19 cellular contexts compared by ENCODE assay signal in genomic region chr22:19871023-19871844, GRCh38. TPM values are rescaled to one million over a fixed set of nuclear protein-coding genes. Genes with fewer than 3 reads are reported as not detected.
DNase-seq lines count a peak whose midpoint lies in the region; ATAC-seq and TF ChIP-seq lines count a peak whose summit lies in the region.
"Had no signal": no experiment of that assay in that cellular context is flagged by ENCODE, and none has a peak within 500 bp of the region (broad histone marks: within the 10 kb centered on the region; RNA-seq: fewer than 3 reads in every experiment).

No MANE protein-coding gene starts in this region.

- no peak for ATAC-seq in activated CD4-positive, alpha-beta T cell treated with anti-CD3 and anti-CD28 coated beads for 36 hours
- no peak for ATAC-seq in DND-41 (ENCODE audit: insufficient read depth, low read depth)
- ATAC-seq in GM19452 (IDR thresholded peaks at IDR 0.05; ENCODE audit: unreplicated experiment), result no peak

- H3K4me1 ChIP-seq in DND-41 (ENCODE audit: insufficient read depth, low read length), result no peaks in the 10 kb centered on the region
- H3K4me1 ChIP-seq in endodermal cell (ENCODE audit: control insufficient read depth, insufficient read depth, low read length), result no peaks in the 10 kb centered on the region
- peaks cover 14% of the 10 kb centered on the region for H3K4me1 ChIP-seq in osteoblast (ENCODE audit: insufficient read depth, low read length)
- H3K4me1 ChIP-seq: breast epithelium had no signal

- H3K36me3 ChIP-seq in DND-41 (ENCODE audit: insufficient read depth, low read length), result no peaks in the 10 kb centered on the region
- no peaks in the 10 kb centered on the region for H3K36me3 ChIP-seq in endodermal cell (ENCODE audit: control insufficient read depth, insufficient read depth, low read length)
- no peaks in the 10 kb centered on the region for H3K36me3 ChIP-seq in osteoblast (ENCODE audit: insufficient read depth, low read length)
- H3K36me3 ChIP-seq: breast epithelium had no signal

- no peak overlapping the region for H3K27ac Mint-ChIP-seq in activated CD4-positive, alpha-beta T cell treated with anti-CD3 and anti-CD28 coated beads for 36 hours
- no peak overlapping the region for H3K27ac Mint-ChIP-seq in activated CD4-positive, alpha-beta T cell treated with anti-CD3 and anti-CD28 coated beads, Interleukin-2, amount 10 ng/mL, durations not matched to agents 7 days and 5 days
- H3K27ac Mint-ChIP-seq in endodermal cell, result no peak overlapping the region
- H3K27ac Mint-ChIP-seq: activated T-helper 2 cell treated with anti-CD3 and anti-CD28 coated beads, Interferon-gamma antibody, Interleukin-2, Interleukin-4, amounts not matched to agents 10 μg/mL and 5 μg/mL and 100 μg/mL, durations not matched to agents 14 hours and 24 hours and 36 hours; CD4-positive, CD25-positive, alpha-beta regulatory T cell; T-helper 1 cell treated with Interleukin-12 subunit alpha and Interleukin-12 subunit beta and Interleukin-4 antibody, amounts not matched to agents 30 μg/mL and 1 μg/mL, for 36 hours had no signal

- CTCF ChIA-PET in activated CD4-positive, alpha-beta T cell treated with anti-CD3 and anti-CD28 coated beads for 36 hours (lab: Charles Lee), result no interaction called here
- CTCF ChIA-PET in activated CD4-positive, alpha-beta T cell treated with anti-CD3 and anti-CD28 coated beads, Interleukin-2, amount 10 ng/mL, durations not matched to agents 7 days and 5 days (lab: Charles Lee), result interaction anchor here (1.1 to 2.6 kb wide), 2 partner anchors 15 to 141 kb away, joined by 4 to 6 read pairs; no protein-coding TSS in a partner anchor

- no peaks in the 10 kb centered on the region for H3K9me3 Mint-ChIP-seq in activated CD4-positive, alpha-beta T cell treated with anti-CD3 and anti-CD28 coated beads for 36 hours (ENCODE audit: low read depth)
- no peaks in the 10 kb centered on the region for H3K9me3 Mint-ChIP-seq in activated CD4-positive, alpha-beta T cell treated with anti-CD3 and anti-CD28 coated beads, Interleukin-2, amount 10 ng/mL, durations not matched to agents 7 days and 5 days
- no peaks in the 10 kb centered on the region for H3K9me3 Mint-ChIP-seq in endodermal cell
- H3K9me3 Mint-ChIP-seq: activated T-helper 2 cell treated with anti-CD3 and anti-CD28 coated beads, Interferon-gamma antibody, Interleukin-2, Interleukin-4, amounts not matched to agents 10 μg/mL and 5 μg/mL and 100 μg/mL, durations not matched to agents 14 hours and 24 hours and 36 hours; CD4-positive, CD25-positive, alpha-beta regulatory T cell; T-helper 1 cell treated with Interleukin-12 subunit alpha and Interleukin-12 subunit beta and Interleukin-4 antibody, amounts not matched to agents 30 μg/mL and 1 μg/mL, for 36 hours had no signal

- H3K27ac ChIP-seq in DND-41 (ENCODE audit: low read length) (peak overlapping the region; percentile 32; the same call in 1 of the 2 replicates), endodermal cell (ENCODE audit: low read depth, low read length) (no peak overlapping the region), osteoblast (ENCODE audit: low read depth, low read length) (no peak overlapping the region)
- H3K27ac ChIP-seq: 22Rv1, breast epithelium, testis had no signal

- no peaks in the 10 kb centered on the region for H3K27me3 Mint-ChIP-seq in activated CD4-positive, alpha-beta T cell treated with anti-CD3 and anti-CD28 coated beads for 36 hours
- H3K27me3 Mint-ChIP-seq in activated CD4-positive, alpha-beta T cell treated with anti-CD3 and anti-CD28 coated beads, Interleukin-2, amount 10 ng/mL, durations not matched to agents 7 days and 5 days, result no peaks in the 10 kb centered on the region
- no peaks in the 10 kb centered on the region for H3K27me3 Mint-ChIP-seq in endodermal cell (ENCODE audit: insufficient read depth)
- H3K27me3 Mint-ChIP-seq: CD4-positive, CD25-positive, alpha-beta regulatory T cell had no signal

- H4K20me1 ChIP-seq in DND-41 (ENCODE audit: insufficient read depth, low read length) (no peaks in the 10 kb centered on the region), osteoblast (ENCODE audit: insufficient read depth, low read length) (no peaks in the 10 kb centered on the region)

- H3K79me2 ChIP-seq in DND-41 (ENCODE audit: insufficient read depth, low read length), result no peaks in the 10 kb centered on the region
- no peaks in the 10 kb centered on the region for H3K79me2 ChIP-seq in osteoblast (ENCODE audit: insufficient read depth, low read length)

- H3K4me3 ChIP-seq in DND-41 (ENCODE audit: low read depth in 1 of 2, low read length in 2 of 2) (no peak overlapping the region), endodermal cell (ENCODE audit: low read length) (no peak overlapping the region), osteoblast (ENCODE audit: insufficient read depth, low read length) (no peak overlapping the region)
- H3K4me3 ChIP-seq: breast epithelium, testis had no signal

- H3K27me3 ChIP-seq in DND-41 (ENCODE audit: insufficient read depth, low read length, poor library complexity), result no peaks in the 10 kb centered on the region
- H3K27me3 ChIP-seq in endodermal cell (ENCODE audit: control insufficient read depth, insufficient read depth, low read length, poor library complexity, severe bottlenecking), result no peaks in the 10 kb centered on the region
- H3K27me3 ChIP-seq in osteoblast (ENCODE audit: insufficient read depth, low read length), result no peaks in the 10 kb centered on the region
- H3K27me3 ChIP-seq: breast epithelium, testis had no signal

- 91 to 92% methylated on average over 8 to 19 of the region's 19 CpGs for WGBS in endodermal cell (ENCODE audit: insufficient coverage in 1 of 2, insufficient read length in 1 of 2), 2 experiments

- H3K9me3 ChIP-seq in DND-41 (ENCODE audit: insufficient read depth, low read length, severe bottlenecking), result no peaks in the 10 kb centered on the region
- H3K9me3 ChIP-seq in endodermal cell (ENCODE audit: control insufficient read depth, low read length), result no peaks in the 10 kb centered on the region
- no peaks in the 10 kb centered on the region for H3K9me3 ChIP-seq in osteoblast (ENCODE audit: low read depth, low read length)
- H3K9me3 ChIP-seq: breast epithelium, testis had no signal

- H3K9ac ChIP-seq in DND-41 (ENCODE audit: low read depth, low read length) (no peak overlapping the region), endodermal cell (ENCODE audit: extremely low read depth, low read length, poor library complexity, severe bottlenecking) (no peak overlapping the region)

- H3K36me3 Mint-ChIP-seq in activated CD4-positive, alpha-beta T cell treated with anti-CD3 and anti-CD28 coated beads for 36 hours (ENCODE audit: low read depth), result no peaks in the 10 kb centered on the region
- H3K36me3 Mint-ChIP-seq in activated CD4-positive, alpha-beta T cell treated with anti-CD3 and anti-CD28 coated beads, Interleukin-2, amount 10 ng/mL, durations not matched to agents 7 days and 5 days (ENCODE audit: low read depth), result no peaks in the 10 kb centered on the region
- no peaks in the 10 kb centered on the region for H3K36me3 Mint-ChIP-seq in endodermal cell (ENCODE audit: low read depth)
- H3K36me3 Mint-ChIP-seq: CD4-positive, CD25-positive, alpha-beta regulatory T cell had no signal

- DNase-seq in activated CD4-positive, alpha-beta T cell treated with anti-CD3 and anti-CD28 coated beads for 36 hours, result peak; percentile 2
- no peak for DNase-seq in activated CD4-positive, alpha-beta T cell treated with anti-CD3 and anti-CD28 coated beads, Interleukin-2, amount 10 ng/mL, durations not matched to agents 7 days and 5 days
- no peak for DNase-seq in DND-41
- DNase-seq in endodermal cell, result peak; percentile 39
- peak; percentile 48 for DNase-seq in osteoblast (ENCODE audit: insufficient read length, low spot score, missing footprints)
- no peak for DNase-seq in 8988T
- DNase-seq in NCI-H187 treated with DMSO at 0.1 percent for 48 hours (lab: John Stamatoyannopoulos, UW), result no peak
- DNase-seq: CD4-positive, CD25-positive, alpha-beta regulatory T cell; effector memory CD4-positive, alpha-beta T cell; NCI-H1694 treated with DMSO at 0.1 percent for 48 hours; NCI-H82; nucleus accumbens; stimulated activated CD4-positive, alpha-beta T cell treated with anti-CD3 and anti-CD28 coated beads, Interleukin-12 subunit alpha, Interleukin-12 subunit beta, amount 100 ng/mL, for 4 hours; testis had no signal

- peaks cover 10% of the 10 kb centered on the region for H3K4me1 Mint-ChIP-seq in activated CD4-positive, alpha-beta T cell treated with anti-CD3 and anti-CD28 coated beads for 36 hours
- H3K4me1 Mint-ChIP-seq in activated CD4-positive, alpha-beta T cell treated with anti-CD3 and anti-CD28 coated beads, Interleukin-2, amount 10 ng/mL, durations not matched to agents 7 days and 5 days, result peaks cover 11% of the 10 kb centered on the region
- H3K4me1 Mint-ChIP-seq in endodermal cell, result peaks cover 2% of the 10 kb centered on the region

- no peak overlapping the region for H3K4me2 ChIP-seq in DND-41 (ENCODE audit: insufficient read depth, low read length)
- no peak overlapping the region for H3K4me2 ChIP-seq in osteoblast (ENCODE audit: insufficient read depth, low read length)

- H2AFZ ChIP-seq in DND-41 (ENCODE audit: low read depth, low read length), result no peak overlapping the region
- H2AFZ ChIP-seq in osteoblast (ENCODE audit: low read length), result no peak overlapping the region

- POLR2A ChIA-PET in activated CD4-positive, alpha-beta T cell treated with anti-CD3 and anti-CD28 coated beads for 36 hours (lab: Charles Lee), result interaction anchor here (0.5 kb wide), 1 partner anchor 15 kb away, joined by 3 read pairs; no protein-coding TSS in a partner anchor
- POLR2A ChIA-PET in activated CD4-positive, alpha-beta T cell treated with anti-CD3 and anti-CD28 coated beads, Interleukin-2, amount 10 ng/mL, durations not matched to agents 7 days and 5 days (lab: Charles Lee), result no interaction called here

- no peak overlapping the region for H3K4me3 Mint-ChIP-seq in activated CD4-positive, alpha-beta T cell treated with anti-CD3 and anti-CD28 coated beads for 36 hours
- no peak overlapping the region for H3K4me3 Mint-ChIP-seq in activated CD4-positive, alpha-beta T cell treated with anti-CD3 and anti-CD28 coated beads, Interleukin-2, amount 10 ng/mL, durations not matched to agents 7 days and 5 days
- H3K4me3 Mint-ChIP-seq in endodermal cell, result no peak overlapping the region
- H3K4me3 Mint-ChIP-seq: CD4-positive, CD25-positive, alpha-beta regulatory T cell; T-helper 1 cell treated with Interleukin-12 subunit alpha and Interleukin-12 subunit beta and Interleukin-4 antibody, amounts not matched to agents 30 μg/mL and 1 μg/mL, for 36 hours had no signal

- intact Hi-C loops in activated CD4-positive, alpha-beta T cell treated with anti-CD3 and anti-CD28 coated beads for 36 hours (cut with DNase I, micrococcal nuclease), result no loop called here

- no peak for TF ChIP-seq CTCF in DND-41 (IDR thresholded peaks at IDR 0.05; ENCODE audit: borderline replicate concordance, extremely low read depth, low read length, poor library complexity, severe bottlenecking)
- no peak for TF ChIP-seq CTCF in endodermal cell (conservative IDR thresholded peaks at IDR 0.05)
- TF ChIP-seq CTCF in osteoblast (IDR thresholded peaks at IDR 0.05; ENCODE audit: extremely low read depth, low read depth, low read length), result no peak

RNA-seq across cellular contexts. Expression of gene GNB1L, which starts 16.6 kb away (rescaled TPM):
- 10 to 100 TPM in 1 of 2 experiments, 1 to 10 TPM in 1; 7.6 to 12.4 TPM for total RNA-seq in activated CD4-positive, alpha-beta T cell treated with anti-CD3 and anti-CD28 coated beads for 36 hours
- 1 to 10 TPM; 5.3 to 7.3 TPM for total RNA-seq in activated CD4-positive, alpha-beta T cell treated with anti-CD3 and anti-CD28 coated beads, Interleukin-2, amount 10 ng/mL, durations not matched to agents 7 days and 5 days
- 10 to 100 TPM in 1 of 2 donors, 1 to 10 TPM in 1; 9.5 to 12.2 TPM for total RNA-seq in endodermal cell
- polyA plus RNA-seq in endodermal cell (2013, experiment 1 of 2), result 10.1 TPM
- 7.7 TPM for polyA plus RNA-seq in endodermal cell (2013, experiment 2 of 2)
- 4.0 and 5.6 TPM in 2 replicates for total RNA-seq in osteoblast

RNA-seq across cellular contexts. Expression of gene RTL10, which starts 16.6 kb away (rescaled TPM):
- total RNA-seq in activated CD4-positive, alpha-beta T cell treated with anti-CD3 and anti-CD28 coated beads for 36 hours, result 10 to 100 TPM; 14.9 to 15.6 TPM
- total RNA-seq in activated CD4-positive, alpha-beta T cell treated with anti-CD3 and anti-CD28 coated beads, Interleukin-2, amount 10 ng/mL, durations not matched to agents 7 days and 5 days, result 10 to 100 TPM; 21.4 to 21.5 TPM
- 10 to 100 TPM; 20.6 to 22.2 TPM for total RNA-seq in endodermal cell
- 12.4 TPM for polyA plus RNA-seq in endodermal cell (2013, experiment 1 of 2)
- 12.1 TPM for polyA plus RNA-seq in endodermal cell (2013, experiment 2 of 2)
- total RNA-seq in osteoblast, result 10.3 and 11.9 TPM in 2 replicates

Comparison
In these comparisons a context has a peak if more than half of its experiments do, and no peak if none do; other contexts are left out.
1. DNase-seq: peak in activated CD4-positive, alpha-beta T cell treated with anti-CD3 and anti-CD28 coated beads for 36 hours (single experiment), endodermal cell (single experiment) and osteoblast (single experiment); none in activated CD4-positive, alpha-beta T cell treated with anti-CD3 and anti-CD28 coated beads, Interleukin-2, amount 10 ng/mL, durations not matched to agents 7 days and 5 days (single experiment), DND-41 (single experiment), 8988T (single experiment) and NCI-H187 treated with DMSO at 0.1 percent for 48 hours (single experiment).